In the genomic region with DNA sequence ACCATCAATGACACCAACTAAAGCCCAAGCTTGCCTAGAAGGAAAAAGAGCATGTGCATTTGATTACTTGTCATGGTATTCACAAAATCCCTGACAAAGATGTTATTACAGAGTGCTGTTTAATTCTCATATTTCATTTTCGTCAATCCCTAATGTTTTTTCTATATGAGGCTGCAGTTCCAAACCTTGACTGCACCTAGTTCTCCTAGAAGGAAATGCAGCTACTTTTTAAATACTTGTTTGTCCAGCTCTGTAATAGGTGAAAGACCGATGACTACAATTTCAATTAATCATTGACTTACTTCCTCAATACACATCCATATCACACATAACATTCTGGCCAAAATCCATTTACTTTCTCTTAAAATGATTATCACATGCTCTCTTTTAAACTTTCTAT, we compare ENCODE assay signal across 1 cellular context.
TF ChIP-seq lines count a peak whose summit lies in the region.

No MANE protein-coding gene starts in this region.

TF ChIP-seq in A549, 52 proteins besides CTCF, POLR2A, EP300 and RAD21:
- TF ChIP-seq JUN (IDR thresholded peaks at IDR 0.05) (no peak; a peak in 1 of 5 replicates), NPAS2 (CRISPR knock-in tag; IDR thresholded peaks at IDR 0.05; ENCODE audit: borderline replicate concordance) (no peak), FOXS1 (CRISPR knock-in tag; IDR thresholded peaks at IDR 0.05) (no peak), ZC3H11A (IDR thresholded peaks at IDR 0.05) (no peak), SMC3 (IDR thresholded peaks at IDR 0.05) (0 out of 3 replicates have a peak, but pooled peaks have one; percentile 6), RCOR1 (IDR thresholded peaks at IDR 0.05; ENCODE audit: low read depth, low read length) (no peak), NFE2L2 (conservative IDR thresholded peaks at IDR 0.05; ENCODE audit: low read length) (no peak)
- TF ChIP-seq, protein P1, sequence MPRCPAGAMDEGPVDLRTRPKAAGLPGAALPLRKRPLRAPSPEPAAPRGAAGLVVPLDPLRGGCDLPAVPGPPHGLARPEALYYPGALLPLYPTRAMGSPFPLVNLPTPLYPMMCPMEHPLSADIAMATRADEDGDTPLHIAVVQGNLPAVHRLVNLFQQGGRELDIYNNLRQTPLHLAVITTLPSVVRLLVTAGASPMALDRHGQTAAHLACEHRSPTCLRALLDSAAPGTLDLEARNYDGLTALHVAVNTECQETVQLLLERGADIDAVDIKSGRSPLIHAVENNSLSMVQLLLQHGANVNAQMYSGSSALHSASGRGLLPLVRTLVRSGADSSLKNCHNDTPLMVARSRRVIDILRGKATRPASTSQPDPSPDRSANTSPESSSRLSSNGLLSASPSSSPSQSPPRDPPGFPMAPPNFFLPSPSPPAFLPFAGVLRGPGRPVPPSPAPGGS (IDR thresholded peaks at IDR 0.05) = no peak
